ENCODE assay signal across 1 cellular context in genomic region chr9:88732128-88732527, GRCh38.
TF ChIP-seq lines count a peak whose summit lies in the region.

No MANE protein-coding gene starts in this region.

TF ChIP-seq in IMR-90, 13 proteins besides CTCF, POLR2A, EP300 and RAD21 (continued from another document):
- TF ChIP-seq USF2 (IDR thresholded peaks at IDR 0.05; ENCODE audit: low read depth, low read length) (no peak), CEBPB (IDR thresholded peaks at IDR 0.05; ENCODE audit: low read depth, low read length) (no peak)
